Comparison of ENCODE assay signal across 1 cellular context in genomic region chr9:131194767-131195166, GRCh38.
A peak's percentile ranks its signal among the peaks of the same experiment; 100 is the strongest.
TF ChIP-seq lines count a peak whose summit lies in the region.

No MANE protein-coding gene starts in this region.

TF ChIP-seq in K562, 482 proteins besides CTCF, POLR2A, EP300 and RAD21 (continued from another document):
- TF ChIP-seq STAT6 (CRISPR knock-in tag; IDR thresholded peaks at IDR 0.05) (peak; percentile 68; the same call in 1 of the 2 replicates), CREB1 (IDR thresholded peaks at IDR 0.05) (no peak), CREB1 (CRISPR knock-in tag; IDR thresholded peaks at IDR 0.05) (no peak), ZNF184 (CRISPR knock-in tag; IDR thresholded peaks at IDR 0.05) (no peak), ATF3 (IDR thresholded peaks at IDR 0.05) (no peak), ATF3 (CRISPR knock-in tag; conservative IDR thresholded peaks at IDR 0.05) (peak; percentile 82; the same call in 1 of the 2 replicates), SNAPC5 (CRISPR knock-in tag; IDR thresholded peaks at IDR 0.05) (no peak), HMG20A (CRISPR knock-in tag; conservative IDR thresholded peaks at IDR 0.05) (no peak), HMG20B (CRISPR knock-in tag; IDR thresholded peaks at IDR 0.05) (no peak)
